In genomic region chr15:52227456-52227855, GRCh38 we compare ENCODE assay signal across 8 cellular contexts. TPM values are rescaled to one million over a fixed set of nuclear protein-coding genes. Genes with fewer than 3 reads are reported as not detected.
A peak's percentile ranks its signal among the peaks of the same experiment; 100 is the strongest.
DNase-seq lines count a peak whose midpoint lies in the region; ATAC-seq and TF ChIP-seq lines count a peak whose summit lies in the region.

No MANE protein-coding gene starts in this region.

- no peaks in the 10 kb centered on the region for H3K27me3 ChIP-seq in left lung

- peaks cover under 1% of the 10 kb centered on the region for H3K36me3 Mint-ChIP-seq in central memory CD8-positive, alpha-beta T cell (ENCODE audit: insufficient read depth)

- H3K9me3 Mint-ChIP-seq in central memory CD8-positive, alpha-beta T cell, result no peaks in the 10 kb centered on the region

- intact Hi-C loops in left lung (cut with DNase I), result no loop called here

- H3K9me3 ChIP-seq in left lung, result no peaks in the 10 kb centered on the region

- no peak overlapping the region for H3K4me3 ChIP-seq in left lung

- no peak overlapping the region for H3K4me3 Mint-ChIP-seq in central memory CD8-positive, alpha-beta T cell

- peak; percentile 79 for ATAC-seq in GM19023 (IDR thresholded peaks at IDR 0.05; ENCODE audit: unreplicated experiment)
- peak; percentile 73 for ATAC-seq in HG03135 (IDR thresholded peaks at IDR 0.05; ENCODE audit: unreplicated experiment)
- ATAC-seq in central memory CD8-positive, alpha-beta T cell (replicated peaks; ENCODE audit: extremely low read depth, poor library complexity, severe bottlenecking), result peak; percentile 93
- ATAC-seq in left lung, result peak; percentile 93

- no peaks in the 10 kb centered on the region for H3K27me3 Mint-ChIP-seq in central memory CD8-positive, alpha-beta T cell

- no peak overlapping the region for H3K27ac ChIP-seq in left lung

- H3K4me1 ChIP-seq in left lung, result no peaks in the 10 kb centered on the region

- peak; percentile 84 for DNase-seq in AG20443 (ENCODE audit: low spot score)
- DNase-seq in NCI-H2227 (lab: John Stamatoyannopoulos, UW; ENCODE audit: unreplicated experiment), result peak; percentile 78
- DNase-seq in activated CD4-positive, CD25-positive, alpha-beta regulatory T cell (lab: John Stamatoyannopoulos, UW), result peak in 3 of 4 experiments; percentile 18 to 36 (median 22)
- peak; percentile 35 to 63 for DNase-seq in central memory CD8-positive, alpha-beta T cell (ENCODE audit: low spot score in 2 of 2)
- peak in 1 of 2 donors; percentile 59 for DNase-seq in left lung
- DNase-seq in stimulated activated CD4-positive, alpha-beta T cell treated with anti-CD3 and anti-CD28 coated beads, TNF-alpha, amount 100 ng/mL, for 24 hours (ENCODE audit: low read depth in 3 of 3), result peak; percentile 31 to 51 (median 50)

- peaks cover 3% of the 10 kb centered on the region for H3K4me1 Mint-ChIP-seq in central memory CD8-positive, alpha-beta T cell

- TF ChIP-seq CTCF in left lung (IDR thresholded peaks at IDR 0.05), result peak; percentile 58 to 70

- peaks cover 0 to 6% of the 10 kb centered on the region in 2 donors for H3K36me3 ChIP-seq in left lung

- H3K27ac Mint-ChIP-seq in central memory CD8-positive, alpha-beta T cell (ENCODE audit: low read depth), result peak overlapping the region; percentile 65

RNA-seq across cellular contexts. Expression of gene GNB5, which starts 36.3 kb away (rescaled TPM):
- total RNA-seq in left lung, result 10 to 100 TPM; 13.9 to 18.9 TPM
